Comparison of ENCODE assay signal across 13 cellular contexts in the genomic region with DNA sequence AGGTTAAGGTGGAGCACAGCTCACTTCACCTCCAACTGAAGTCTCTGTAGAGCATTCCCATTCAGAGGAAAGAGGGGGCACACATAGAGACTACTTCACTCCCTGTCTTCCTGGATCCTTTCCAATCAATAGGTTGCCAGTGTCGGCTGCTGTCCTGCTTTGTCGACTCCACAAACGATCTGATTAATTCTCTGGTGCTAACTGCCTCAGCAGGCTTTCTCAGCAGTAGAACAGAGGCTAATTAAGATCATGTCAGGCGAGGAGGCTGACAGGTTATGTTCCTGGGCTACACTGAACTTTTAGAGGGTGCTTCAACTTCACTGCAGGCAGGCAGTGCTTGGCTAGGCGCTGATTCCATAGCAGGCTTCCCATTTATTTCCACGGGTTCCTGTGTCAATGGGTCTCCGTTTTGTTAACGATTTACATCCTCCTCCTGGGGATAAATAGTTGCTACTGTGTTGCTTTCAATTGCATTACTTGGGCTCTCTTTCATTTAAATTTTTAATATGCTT.
DNase-seq lines count a peak whose midpoint lies in the region; FAIRE-seq and TF ChIP-seq lines count a peak whose summit lies in the region.
"Had no signal": no experiment of that assay in that cellular context is flagged by ENCODE, and none has a peak within 500 bp of the region (broad histone marks: within the 10 kb centered on the region; RNA-seq: fewer than 3 reads in every experiment).

No MANE protein-coding gene starts in this region.

- no peak for TF ChIP-seq POLR2A in GM12891 (IDR thresholded peaks at IDR 0.05; ENCODE audit: low read depth, low read length)

- H3K4me1 Mint-ChIP-seq in brain (peaks cover 36% of the 10 kb centered on the region), neural progenitor cell (peaks cover 14% of the 10 kb centered on the region)

- no peaks in the 10 kb centered on the region for H3K36me3 Mint-ChIP-seq in brain
- H3K36me3 Mint-ChIP-seq in neural progenitor cell, result no peaks in the 10 kb centered on the region

- H3K9me3 Mint-ChIP-seq in brain (peaks cover 0 to 5% (median 0%) of the 10 kb centered on the region in 5 experiments), neural progenitor cell (no peaks in the 10 kb centered on the region)

- DNase-seq in GM12891 (ENCODE audit: insufficient read length, low spot score), result no peak
- DNase-seq in NCI-H524 treated with DMSO at 0.1 percent for 48 hours (lab: John Stamatoyannopoulos, UW), result peak; percentile 13
- peak; percentile 53 for DNase-seq in neural progenitor cell (ENCODE audit: low spot score)
- DNase-seq in SIG-M5 (lab: John Stamatoyannopoulos, UW), result no peak
- DNase-seq in NCI-H2029 (lab: John Stamatoyannopoulos, UW), result no peak
- DNase-seq in NCI-H345 treated with DMSO at 0.1 percent for 48 hours (lab: John Stamatoyannopoulos, UW; ENCODE audit: unreplicated experiment), result no peak
- DNase-seq: H9, MG63, NCI-H1105 treated with DMSO at 0.1 percent for 48 hours, PC-3 had no signal

- H3K4me3 Mint-ChIP-seq in brain (peak overlapping the region; percentile 15 to 76 (median 58)), neural progenitor cell (no peak overlapping the region)

- H3K4me3 ChIP-seq in neural progenitor cell, result no peak overlapping the region
- H3K4me3 ChIP-seq: BLaER1 treated with 17β-estradiol and CSF1 and Interleukin-3, amounts not matched to agents 10 nM and 100 nM; MG63 had no signal

- H3K9me3 ChIP-seq in neural progenitor cell (ENCODE audit: low read depth), result no peaks in the 10 kb centered on the region
- H3K9me3 ChIP-seq: BLaER1 treated with 17β-estradiol and CSF1 and Interleukin-3, amounts not matched to agents 10 nM and 100 nM; MG63; SK-N-SH had no signal

- H3K36me3 ChIP-seq in neural progenitor cell, result no peaks in the 10 kb centered on the region
- H3K36me3 ChIP-seq: BLaER1 treated with 17β-estradiol and CSF1 and Interleukin-3, amounts not matched to agents 10 nM and 100 nM; MG63 had no signal

- H2AFZ ChIP-seq in neural progenitor cell (replicated peaks), result no peak overlapping the region

- no peak for TF ChIP-seq CTCF in brain (conservative IDR thresholded peaks at IDR 0.05)
- no peak for TF ChIP-seq CTCF in neural progenitor cell (IDR thresholded peaks at IDR 0.05)

- peaks cover 4% of the 10 kb centered on the region for H4K20me1 ChIP-seq in neural progenitor cell (ENCODE audit: low read depth)
- H4K20me1 ChIP-seq: BLaER1 treated with 17β-estradiol and CSF1 and Interleukin-3, amounts not matched to agents 10 nM and 100 nM had no signal

- H3K9ac ChIP-seq in neural progenitor cell, result no peak overlapping the region
- H3K9ac ChIP-seq: BLaER1 treated with 17β-estradiol and CSF1 and Interleukin-3, amounts not matched to agents 10 nM and 100 nM; SK-N-SH had no signal

- peaks cover 22% of the 10 kb centered on the region for H3K4me1 ChIP-seq in neural progenitor cell
- H3K4me1 ChIP-seq: BLaER1 treated with 17β-estradiol and CSF1 and Interleukin-3, amounts not matched to agents 10 nM and 100 nM had no signal

- no peak overlapping the region for H3K27ac ChIP-seq in neural progenitor cell
- H3K27ac ChIP-seq: BLaER1 treated with 17β-estradiol and CSF1 and Interleukin-3, amounts not matched to agents 10 nM and 100 nM had no signal

- no peaks in the 10 kb centered on the region for H3K79me2 ChIP-seq in neural progenitor cell (ENCODE audit: low read depth)

- peaks cover 12% of the 10 kb centered on the region for H3F3A ChIP-seq in neural progenitor cell (ENCODE audit: low read depth)

- H3K27ac Mint-ChIP-seq in brain, result peak overlapping the region; percentile 48 to 98 (median 75)
- H3K27ac Mint-ChIP-seq in neural progenitor cell, result no peak overlapping the region

- H3K4me2 ChIP-seq in neural progenitor cell, result peak overlapping the region; percentile 46
- H3K4me2 ChIP-seq: BLaER1 treated with 17β-estradiol and CSF1 and Interleukin-3, amounts not matched to agents 10 nM and 100 nM; SK-N-SH had no signal

- peak; percentile 58 for FAIRE-seq in GM12891 (lab: Jason Lieb, UNC)

- no peaks in the 10 kb centered on the region for H3K27me3 Mint-ChIP-seq in brain
- no peaks in the 10 kb centered on the region for H3K27me3 Mint-ChIP-seq in neural progenitor cell (ENCODE audit: insufficient read depth, low read depth)

- no peaks in the 10 kb centered on the region for H3K27me3 ChIP-seq in neural progenitor cell
- H3K27me3 ChIP-seq: MG63 had no signal

TF ChIP-seq in GM12891, 5 proteins besides CTCF, POLR2A, EP300 and RAD21:
- TF ChIP-seq POU2F2 (IDR thresholded peaks at IDR 0.05; ENCODE audit: low read depth, low read length) (no peak), PAX5 (IDR thresholded peaks at IDR 0.05; ENCODE audit: insufficient read depth, low read length, severe bottlenecking) (no peak), POLR2AphosphoS5 (IDR thresholded peaks at IDR 0.05; ENCODE audit: low read depth, low read length) (no peak), SPI1 (IDR thresholded peaks at IDR 0.05; ENCODE audit: low read depth, low read length) (no peak), TAF1 (IDR thresholded peaks at IDR 0.05; ENCODE audit: low read depth, low read length) (no peak)

Comparison
In these comparisons a context has a peak if more than half of its experiments do, and no peak if none do; other contexts are left out.
1. DNase-seq: peak in NCI-H524 treated with DMSO at 0.1 percent for 48 hours (single experiment) and neural progenitor cell (single experiment); none in GM12891 (single experiment), SIG-M5 (single experiment), NCI-H2029 (single experiment) and NCI-H345 treated with DMSO at 0.1 percent for 48 hours (single experiment).